ENCODE assay signal across 27 cellular contexts in the genomic region with DNA sequence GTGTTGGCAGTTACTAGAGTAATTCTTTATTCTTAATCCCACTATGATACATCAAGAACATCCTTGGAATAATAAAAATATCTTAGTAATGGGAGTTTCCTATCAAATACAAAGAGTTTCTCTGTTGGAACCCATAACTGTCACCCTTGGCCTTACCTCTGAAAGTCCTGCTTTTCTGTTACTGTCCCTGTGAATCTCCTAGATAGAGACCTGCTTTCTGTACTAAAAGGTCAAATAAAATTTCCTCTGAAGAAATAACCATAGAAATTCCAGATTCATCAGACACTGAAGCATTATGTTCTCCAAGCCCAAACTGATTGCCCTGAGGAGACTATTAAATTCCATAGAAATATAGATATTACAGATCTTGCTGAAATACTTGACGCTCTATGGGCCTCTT.
"Had no signal": no experiment of that assay in that cellular context is flagged by ENCODE, and none has a peak within 500 bp of the region (broad histone marks: within the 10 kb centered on the region; RNA-seq: fewer than 3 reads in every experiment).

No MANE protein-coding gene starts in this region.

- H3K4me3 ChIP-seq: stomach, suprapubic skin, testis, thoracic aorta, thyroid gland, tibial artery, tibial nerve, transverse colon, upper lobe of left lung, upper lobe of right lung, uterus, vagina had no signal

- ATAC-seq: stimulated activated effector memory CD8-positive, alpha-beta T cell treated with anti-CD3 and anti-CD28 coated beads, Interleukin-12 subunit alpha, Interleukin-12 subunit beta, amount 100 ng/mL, for 72 hours; stimulated activated memory B cell treated with anti-CD40 and anti-IgM and Interleukin-4, amounts not matched to agents 10 μg/mL and 1 μg/mL and 100 μg/mL, for 72 hours; stimulated activated naive B cell treated with anti-CD40 and anti-IgM and Interleukin-4, amounts not matched to agents 10 μg/mL and 1 μg/mL and 100 μg/mL, for 72 hours; stimulated activated naive CD8-positive, alpha-beta T cell treated with anti-CD3 and anti-CD28 coated beads, Interleukin-15, amount 100 ng/mL, for 72 hours; stimulated activated naive CD8-positive, alpha-beta T cell treated with anti-CD3 and anti-CD28 coated beads, Interleukin-15, Interleukin-2, amounts not matched to agents 100 U/mL and 50 U/mL, for 24 hours; upper lobe of right lung had no signal

- H3K27ac Mint-ChIP-seq: stimulated activated effector memory CD8-positive, alpha-beta T cell treated with anti-CD3 and anti-CD28 coated beads, Interleukin-12 subunit alpha, Interleukin-12 subunit beta, amount 100 ng/mL, for 72 hours; stimulated activated memory B cell treated with anti-CD40 and anti-IgM and Interleukin-4, amounts not matched to agents 10 μg/mL and 1 μg/mL and 100 μg/mL, for 72 hours; stimulated activated naive B cell treated with anti-CD40 and anti-IgM and Interleukin-4, amounts not matched to agents 10 μg/mL and 1 μg/mL and 100 μg/mL, for 72 hours; stimulated activated naive CD8-positive, alpha-beta T cell treated with anti-CD3 and anti-CD28 coated beads, Interleukin-15, amount 100 ng/mL, for 72 hours; stimulated activated naive CD8-positive, alpha-beta T cell treated with anti-CD3 and anti-CD28 coated beads, Interleukin-15, Interleukin-2, amounts not matched to agents 100 ng/mL and 50 ng/mL, for 24 hours; type B pancreatic cell had no signal

- H3K4me1 ChIP-seq: stomach, suprapubic skin, thyroid gland, tibial artery, tibial nerve, transverse colon, upper lobe of left lung, upper lobe of right lung, uterus had no signal

- H3K4me3 Mint-ChIP-seq: stimulated activated effector memory CD8-positive, alpha-beta T cell treated with anti-CD3 and anti-CD28 coated beads, Interleukin-12 subunit alpha, Interleukin-12 subunit beta, amount 100 ng/mL, for 72 hours; stimulated activated memory B cell treated with anti-CD40 and anti-IgM and Interleukin-4, amounts not matched to agents 10 μg/mL and 1 μg/mL and 100 μg/mL, for 72 hours; stimulated activated naive B cell treated with anti-CD40 and anti-IgM and Interleukin-4, amounts not matched to agents 10 μg/mL and 1 μg/mL and 100 μg/mL, for 72 hours; stimulated activated naive CD8-positive, alpha-beta T cell treated with anti-CD3 and anti-CD28 coated beads, Interleukin-15, amount 100 ng/mL, for 72 hours; stimulated activated naive CD8-positive, alpha-beta T cell treated with anti-CD3 and anti-CD28 coated beads, Interleukin-15, Interleukin-2, amounts not matched to agents 100 ng/mL and 50 ng/mL, for 24 hours; type B pancreatic cell had no signal

- H3K36me3 ChIP-seq: uterus had no signal

- H3K27me3 Mint-ChIP-seq: stimulated activated memory B cell treated with anti-CD40 and anti-IgM and Interleukin-4, amounts not matched to agents 10 μg/mL and 1 μg/mL and 100 μg/mL, for 72 hours; stimulated activated naive B cell treated with anti-CD40 and anti-IgM and Interleukin-4, amounts not matched to agents 10 μg/mL and 1 μg/mL and 100 μg/mL, for 72 hours; stimulated activated naive CD8-positive, alpha-beta T cell treated with anti-CD3 and anti-CD28 coated beads, Interleukin-15, amount 100 ng/mL, for 72 hours; stimulated activated naive CD8-positive, alpha-beta T cell treated with anti-CD3 and anti-CD28 coated beads, Interleukin-15, Interleukin-2, amounts not matched to agents 100 ng/mL and 50 ng/mL, for 24 hours; type B pancreatic cell had no signal

- H3K9me3 ChIP-seq: testis, thoracic aorta, thyroid gland had no signal

- H3K27me3 ChIP-seq: stomach, suprapubic skin, testis, thyroid gland, tibial artery, tibial nerve, transverse colon, upper lobe of left lung, upper lobe of right lung, uterus, vagina had no signal

- H3K27ac ChIP-seq: stomach, suprapubic skin, thoracic aorta, thyroid gland, tibial artery, tibial nerve, transverse colon, upper lobe of left lung, upper lobe of right lung, uterus, vagina had no signal

- DNase-seq: stimulated activated CD4-positive, alpha-beta T cell treated with anti-CD3 and anti-CD28 coated beads, Interleukin-2, amount 100 ng/mL, for 48 hours; stimulated activated CD4-positive, alpha-beta T cell treated with anti-CD3 and anti-CD28 coated beads, Interleukin-4, amount 100 ng/mL, for 1 hour; stimulated activated CD4-positive, alpha-beta T cell treated with anti-CD3 and anti-CD28 coated beads, Interleukin-4, amount 100 ng/mL, for 24 hours; stimulated activated CD4-positive, alpha-beta T cell treated with anti-CD3 and anti-CD28 coated beads, Interleukin-4, amount 100 ng/mL, for 4 hours; stimulated activated CD8-positive, alpha-beta memory T cell treated with anti-CD3 and anti-CD28 coated beads, Interleukin-4, amount 100 ng/mL, for 48 hours; stimulated activated naive B cell treated with anti-CD40 and anti-IgM and Interleukin-4, amounts not matched to agents 10 μg/mL and 1 μg/mL and 100 μg/mL, for 72 hours; stimulated activated naive CD4-positive, alpha-beta T cell; stimulated activated naive CD4-positive, alpha-beta T cell treated with Interleukin-2 at 50 U/mL for 16 hours; stimulated activated naive CD8-positive, alpha-beta T cell treated with anti-CD3 and anti-CD28 coated beads, Interleukin-15, amount 100 ng/mL, for 72 hours; stimulated activated naive CD8-positive, alpha-beta T cell treated with anti-CD3 and anti-CD28 coated beads, Interleukin-15, Interleukin-2, amounts not matched to agents 100 U/mL and 50 U/mL, for 24 hours; stomach; substantia nigra; testis; thyroid gland; tibial artery; transverse colon; upper lobe of left lung; upper lobe of right lung; uterus had no signal

- H3K4me1 Mint-ChIP-seq: stimulated activated effector memory CD8-positive, alpha-beta T cell treated with anti-CD3 and anti-CD28 coated beads, Interleukin-12 subunit alpha, Interleukin-12 subunit beta, amount 100 ng/mL, for 72 hours; stimulated activated memory B cell treated with anti-CD40 and anti-IgM and Interleukin-4, amounts not matched to agents 10 μg/mL and 1 μg/mL and 100 μg/mL, for 72 hours; stimulated activated naive B cell treated with anti-CD40 and anti-IgM and Interleukin-4, amounts not matched to agents 10 μg/mL and 1 μg/mL and 100 μg/mL, for 72 hours; stimulated activated naive CD8-positive, alpha-beta T cell treated with anti-CD3 and anti-CD28 coated beads, Interleukin-15, amount 100 ng/mL, for 72 hours had no signal
